ENCODE assay signal across 27 cellular contexts in genomic region chr16:59887856-59888255, GRCh38.
"Had no signal": no experiment of that assay in that cellular context is flagged by ENCODE, and none has a peak within 500 bp of the region (broad histone marks: within the 10 kb centered on the region; RNA-seq: fewer than 3 reads in every experiment).

No MANE protein-coding gene starts in this region.

- H3K9me3 ChIP-seq: ovary, right lobe of liver, testis, thyroid gland, vagina had no signal

- H3K36me3 Mint-ChIP-seq: naive thymus-derived CD4-positive, alpha-beta T cell; stimulated activated naive B cell treated with anti-CD40 and anti-IgM and Interleukin-4, amounts not matched to agents 10 μg/mL and 1 μg/mL and 100 μg/mL, for 72 hours had no signal

- H3K36me3 ChIP-seq: lower lobe of right lung, ovary, right atrium auricular region, right lobe of liver, stomach, thyroid gland, transverse colon, upper lobe of left lung, vagina had no signal

- H3K27me3 Mint-ChIP-seq: naive thymus-derived CD4-positive, alpha-beta T cell; natural killer cell treated with Interleukin-12 subunit alpha and Interleukin-12 subunit beta and Interleukin-15 and Interleukin-18, amount 100 ng/mL, for 72 hours; progenitor cell of endocrine pancreas; stimulated activated naive B cell treated with anti-CD40 and anti-IgM and Interleukin-4, amounts not matched to agents 10 μg/mL and 1 μg/mL and 100 μg/mL, for 72 hours had no signal

- H3K4me3 Mint-ChIP-seq: naive thymus-derived CD4-positive, alpha-beta T cell; natural killer cell treated with Interleukin-12 subunit alpha and Interleukin-12 subunit beta and Interleukin-15 and Interleukin-18, amount 100 ng/mL, for 72 hours; stimulated activated naive B cell treated with anti-CD40 and anti-IgM and Interleukin-4, amounts not matched to agents 10 μg/mL and 1 μg/mL and 100 μg/mL, for 72 hours had no signal

- FAIRE-seq: keratinocyte had no signal

- H3K27me3 ChIP-seq: ovary, right atrium auricular region, right lobe of liver, stomach, testis, thyroid gland, transverse colon, upper lobe of left lung, vagina had no signal

- H3K4me1 ChIP-seq: lower lobe of right lung, right atrium auricular region, right lobe of liver, testis, thyroid gland, upper lobe of left lung had no signal

- H3K27ac Mint-ChIP-seq: naive thymus-derived CD4-positive, alpha-beta T cell; natural killer cell treated with Interleukin-12 subunit alpha and Interleukin-12 subunit beta and Interleukin-15 and Interleukin-18, amount 100 ng/mL, for 72 hours; progenitor cell of endocrine pancreas; stimulated activated naive B cell treated with anti-CD40 and anti-IgM and Interleukin-4, amounts not matched to agents 10 μg/mL and 1 μg/mL and 100 μg/mL, for 72 hours had no signal

- H3K4me3 ChIP-seq: lower lobe of right lung, mucosa of descending colon, ovary, right atrium auricular region, right lobe of liver, skin epidermis, stomach, testis, thyroid gland, transverse colon, upper lobe of left lung, vagina had no signal

- DNase-seq: hippocampal formation; kidney glomerular epithelial cell; left cardiac atrium; lower lobe of right lung; midbrain; mucosa of descending colon; naive thymus-derived CD4-positive, alpha-beta T cell; ovary; right lobe of liver; stimulated activated CD4-positive, alpha-beta T cell treated with anti-CD3 and anti-CD28 coated beads, Interleukin-12 subunit alpha, Interleukin-12 subunit beta, amount 100 ng/mL, for 4 hours; stimulated activated CD4-positive, alpha-beta T cell treated with anti-CD3 and anti-CD28 coated beads, Interleukin-15, amount 100 ng/mL, for 24 hours; stimulated activated CD4-positive, alpha-beta T cell treated with anti-CD3 and anti-CD28 coated beads, Interleukin-2, amount 100 ng/mL, for 24 hours; stimulated activated CD4-positive, alpha-beta T cell treated with anti-CD3 and anti-CD28 coated beads, Interleukin-4, amount 100 ng/mL, for 1 hour; stimulated activated naive B cell treated with anti-CD40 and anti-IgM and Interleukin-4, amounts not matched to agents 10 μg/mL and 1 μg/mL and 100 μg/mL, for 72 hours; stimulated activated naive CD8-positive, alpha-beta T cell treated with anti-CD3 and anti-CD28 coated beads, Interleukin-15, Interleukin-2, amounts not matched to agents 100 U/mL and 50 U/mL, for 24 hours; stomach; testis; thyroid gland; transverse colon; upper lobe of left lung had no signal

- H3K4me1 Mint-ChIP-seq: naive thymus-derived CD4-positive, alpha-beta T cell; stimulated activated naive B cell treated with anti-CD40 and anti-IgM and Interleukin-4, amounts not matched to agents 10 μg/mL and 1 μg/mL and 100 μg/mL, for 72 hours had no signal

- H3K27ac ChIP-seq: lower lobe of right lung, ovary, right atrium auricular region, right lobe of liver, skin epidermis, stomach, testis, thyroid gland, transverse colon, upper lobe of left lung, vagina had no signal

- ATAC-seq: left cardiac atrium; left lobe of liver; lower lobe of right lung; mucosa of descending colon; naive thymus-derived CD4-positive, alpha-beta T cell; natural killer cell treated with Interleukin-12 subunit alpha and Interleukin-12 subunit beta and Interleukin-15 and Interleukin-18, amount 100 ng/mL, for 72 hours; right lobe of liver; stimulated activated naive B cell treated with anti-CD40 and anti-IgM and Interleukin-4, amounts not matched to agents 10 μg/mL and 1 μg/mL and 100 μg/mL, for 72 hours; stimulated activated naive CD8-positive, alpha-beta T cell treated with anti-CD3 and anti-CD28 coated beads, Interleukin-15, Interleukin-2, amounts not matched to agents 100 U/mL and 50 U/mL, for 24 hours had no signal
